ENCODE assay signal across 8 cellular contexts in the genomic region with DNA sequence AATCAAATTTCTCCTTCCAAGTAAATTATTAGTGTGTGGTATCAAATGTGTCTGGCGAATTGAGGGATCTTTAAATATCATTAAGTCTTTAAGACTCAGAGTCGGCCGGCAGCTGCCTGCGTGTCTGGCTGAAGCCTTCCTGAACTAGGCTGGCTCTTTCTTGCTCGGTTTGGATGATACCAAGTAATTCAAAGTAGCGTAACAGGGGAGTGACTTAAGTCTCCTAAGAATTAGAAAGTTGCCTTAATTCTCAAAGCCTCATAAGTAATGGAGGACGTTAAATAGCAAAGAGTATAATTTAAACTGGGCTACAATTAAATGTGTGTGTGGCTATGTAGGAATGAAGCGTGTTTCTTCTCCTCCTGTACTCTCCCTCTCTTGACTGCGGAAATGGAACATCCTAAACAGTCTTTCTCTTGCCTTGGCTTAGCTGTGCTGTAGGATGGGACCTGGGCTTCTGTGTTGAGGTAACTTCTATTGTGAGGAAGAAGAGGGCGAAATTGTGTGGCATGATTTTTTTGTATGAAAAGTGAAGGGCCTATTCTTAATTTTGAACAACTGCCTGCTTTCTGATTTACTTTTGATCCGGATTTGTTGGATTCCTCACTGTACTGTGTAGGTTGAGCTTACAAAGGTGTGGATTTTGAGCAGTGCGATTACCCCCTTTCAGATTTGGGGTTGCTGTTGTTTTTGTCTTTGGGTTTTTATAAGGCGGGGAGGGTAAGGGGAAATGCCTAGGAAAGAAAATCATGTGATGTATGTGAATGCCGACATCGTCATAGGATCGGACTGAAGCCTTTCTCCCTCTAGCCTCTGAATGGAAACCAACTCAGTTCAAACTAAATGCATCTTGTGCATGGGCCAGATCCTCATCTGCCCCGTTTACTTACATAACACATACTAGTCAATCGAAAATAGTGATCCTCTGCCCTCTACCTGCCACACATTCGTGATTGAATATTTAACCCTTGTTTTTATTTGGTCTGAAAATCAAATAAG. TPM values are rescaled to one million over a fixed set of nuclear protein-coding genes. Genes with fewer than 3 reads are reported as not detected.
DNase-seq lines count a peak whose midpoint lies in the region; ATAC-seq, FAIRE-seq and TF ChIP-seq lines count a peak whose summit lies in the region.

No MANE protein-coding gene starts in this region.

- H3K4me3 Mint-ChIP-seq in CD4-positive, CD25-positive, alpha-beta regulatory T cell = no peak overlapping the region
- H3K4me3 Mint-ChIP-seq in activated CD8-positive, alpha-beta memory T cell treated with anti-CD3 and anti-CD28 coated beads, Interleukin-2, amount 10 ng/mL, durations not matched to agents 7 days and 5 days = no peak overlapping the region

- no peaks in the 10 kb centered on the region for H3K36me3 Mint-ChIP-seq in CD4-positive, CD25-positive, alpha-beta regulatory T cell
- peaks cover 3% of the 10 kb centered on the region for H3K36me3 Mint-ChIP-seq in activated CD8-positive, alpha-beta memory T cell treated with anti-CD3 and anti-CD28 coated beads, Interleukin-2, amount 10 ng/mL, durations not matched to agents 7 days and 5 days

- CTCF ChIA-PET in activated CD8-positive, alpha-beta memory T cell treated with anti-CD3 and anti-CD28 coated beads, Interleukin-2, amount 10 ng/mL, durations not matched to agents 7 days and 5 days (lab: Charles Lee) = interaction anchor here (1.1 to 1.7 kb wide), 5 partner anchors 8 to 302 kb away, joined by 3 to 7 read pairs (median 5); partner anchors contain the start of gene BOD1

- H3K27me3 Mint-ChIP-seq in CD4-positive, CD25-positive, alpha-beta regulatory T cell = no peaks in the 10 kb centered on the region
- no peaks in the 10 kb centered on the region for H3K27me3 Mint-ChIP-seq in activated CD8-positive, alpha-beta memory T cell treated with anti-CD3 and anti-CD28 coated beads, Interleukin-2, amount 10 ng/mL, durations not matched to agents 7 days and 5 days

- FAIRE-seq in GM19239 (lab: Jason Lieb, UNC) = peak; percentile 94

- no peaks in the 10 kb centered on the region for H3K9me3 Mint-ChIP-seq in CD4-positive, CD25-positive, alpha-beta regulatory T cell
- no peaks in the 10 kb centered on the region for H3K9me3 Mint-ChIP-seq in activated CD8-positive, alpha-beta memory T cell treated with anti-CD3 and anti-CD28 coated beads, Interleukin-2, amount 10 ng/mL, durations not matched to agents 7 days and 5 days (ENCODE audit: low read depth)

- H3K36me3 ChIP-seq in CD4-positive, CD25-positive, alpha-beta regulatory T cell (ENCODE audit: control insufficient read depth, insufficient read depth, low read length) = peaks cover 2% of the 10 kb centered on the region
- no peaks in the 10 kb centered on the region for H3K36me3 ChIP-seq in muscle layer of duodenum (ENCODE audit: control insufficient read depth in 1 of 2, insufficient read depth in 2 of 2, low read length in 2 of 2)

- no peaks in the 10 kb centered on the region for H3K9me3 ChIP-seq in CD4-positive, CD25-positive, alpha-beta regulatory T cell (ENCODE audit: control insufficient read depth in 2 of 2, low read length in 2 of 2)
- no peaks in the 10 kb centered on the region for H3K9me3 ChIP-seq in muscle layer of duodenum (ENCODE audit: control insufficient read depth in 1 of 2, low read length in 2 of 2)

- no peaks in the 10 kb centered on the region for H3K27me3 ChIP-seq in CD4-positive, CD25-positive, alpha-beta regulatory T cell (ENCODE audit: control insufficient read depth, insufficient read depth, low read length)
- no peaks in the 10 kb centered on the region for H3K27me3 ChIP-seq in muscle layer of duodenum (ENCODE audit: low read depth, low read length)

- H3K27ac ChIP-seq in CD4-positive, CD25-positive, alpha-beta regulatory T cell (ENCODE audit: insufficient read depth, low read length, poor library complexity, severe bottlenecking) = peak overlapping the region; percentile 79
- H3K27ac ChIP-seq in muscle layer of duodenum (ENCODE audit: low read length) = peak overlapping the region; percentile 97

- no peak overlapping the region for H3K27ac Mint-ChIP-seq in CD4-positive, CD25-positive, alpha-beta regulatory T cell
- H3K27ac Mint-ChIP-seq in activated CD8-positive, alpha-beta memory T cell treated with anti-CD3 and anti-CD28 coated beads, Interleukin-2, amount 10 ng/mL, durations not matched to agents 7 days and 5 days = no peak overlapping the region

- peak; percentile 39 to 91 (median 85) for DNase-seq in CD4-positive, CD25-positive, alpha-beta regulatory T cell
- DNase-seq in GM19239 (ENCODE audit: insufficient read length, low spot score) = peak; percentile 31
- DNase-seq in NCI-H748 (lab: John Stamatoyannopoulos, UW; ENCODE audit: unreplicated experiment) = peak; percentile 85
- peak; percentile 69 for DNase-seq in activated CD8-positive, alpha-beta memory T cell treated with anti-CD3 and anti-CD28 coated beads, Interleukin-2, amount 10 ng/mL, durations not matched to agents 7 days and 5 days
- DNase-seq in epithelial cell of proximal tubule (ENCODE audit: low read depth) = no peak
- peak; percentile 73 for DNase-seq in stromal cell of bone marrow (ENCODE audit: low read depth)

- peak; percentile 90 to 91 for ATAC-seq in CD4-positive, CD25-positive, alpha-beta regulatory T cell (ENCODE audit: low read depth in 2 of 2)
- ATAC-seq in HG03342 (IDR thresholded peaks at IDR 0.05; ENCODE audit: unreplicated experiment) = peak; percentile 91
- ATAC-seq in activated CD8-positive, alpha-beta memory T cell treated with anti-CD3 and anti-CD28 coated beads, Interleukin-2, amount 10 ng/mL, durations not matched to agents 7 days and 5 days = peak; percentile 96

- H3K4me1 ChIP-seq in CD4-positive, CD25-positive, alpha-beta regulatory T cell (ENCODE audit: control insufficient read depth, insufficient read depth, low read length, poor library complexity, severe bottlenecking) = peaks cover 21% of the 10 kb centered on the region
- peaks cover 24 to 29% of the 10 kb centered on the region in 2 donors for H3K4me1 ChIP-seq in muscle layer of duodenum (ENCODE audit: control insufficient read depth in 1 of 2, insufficient read depth in 2 of 2, low read length in 2 of 2)

- H3K4me3 ChIP-seq in CD4-positive, CD25-positive, alpha-beta regulatory T cell (ENCODE audit: low read depth, low read length) = peak overlapping the region; percentile 83
- H3K4me3 ChIP-seq in epithelial cell of proximal tubule (ENCODE audit: low read depth, low read length) (peak overlapping the region; percentile 37), muscle layer of duodenum (ENCODE audit: low read depth in 1 of 2, low read length in 2 of 2) (peak overlapping the region; percentile 75 to 91)

- peaks cover 8 to 18% (median 11%) of the 10 kb centered on the region in 4 donors for H3K4me1 Mint-ChIP-seq in CD4-positive, CD25-positive, alpha-beta regulatory T cell
- peaks cover 2% of the 10 kb centered on the region for H3K4me1 Mint-ChIP-seq in activated CD8-positive, alpha-beta memory T cell treated with anti-CD3 and anti-CD28 coated beads, Interleukin-2, amount 10 ng/mL, durations not matched to agents 7 days and 5 days

- TF ChIP-seq CTCF in epithelial cell of proximal tubule (conservative IDR thresholded peaks at IDR 0.05; ENCODE audit: low read depth, low read length) = no peak

RNA-seq across cellular contexts. Expression of gene CPEB4, which starts 29.9 kb away (rescaled TPM):
- 42.7 TPM for total RNA-seq in CD4-positive, CD25-positive, alpha-beta regulatory T cell
- 1 to 10 TPM; 3.4 to 5.8 (median 4.6) TPM for polyA plus RNA-seq in CD4-positive, CD25-positive, alpha-beta regulatory T cell
- total RNA-seq in activated CD8-positive, alpha-beta memory T cell treated with anti-CD3 and anti-CD28 coated beads, Interleukin-2, amount 10 ng/mL, durations not matched to agents 7 days and 5 days = 10 to 100 TPM; 12.5 to 15.8 TPM
- 9.5 and 17.5 TPM in 2 replicates for total RNA-seq in epithelial cell of proximal tubule
